In the genomic region with DNA sequence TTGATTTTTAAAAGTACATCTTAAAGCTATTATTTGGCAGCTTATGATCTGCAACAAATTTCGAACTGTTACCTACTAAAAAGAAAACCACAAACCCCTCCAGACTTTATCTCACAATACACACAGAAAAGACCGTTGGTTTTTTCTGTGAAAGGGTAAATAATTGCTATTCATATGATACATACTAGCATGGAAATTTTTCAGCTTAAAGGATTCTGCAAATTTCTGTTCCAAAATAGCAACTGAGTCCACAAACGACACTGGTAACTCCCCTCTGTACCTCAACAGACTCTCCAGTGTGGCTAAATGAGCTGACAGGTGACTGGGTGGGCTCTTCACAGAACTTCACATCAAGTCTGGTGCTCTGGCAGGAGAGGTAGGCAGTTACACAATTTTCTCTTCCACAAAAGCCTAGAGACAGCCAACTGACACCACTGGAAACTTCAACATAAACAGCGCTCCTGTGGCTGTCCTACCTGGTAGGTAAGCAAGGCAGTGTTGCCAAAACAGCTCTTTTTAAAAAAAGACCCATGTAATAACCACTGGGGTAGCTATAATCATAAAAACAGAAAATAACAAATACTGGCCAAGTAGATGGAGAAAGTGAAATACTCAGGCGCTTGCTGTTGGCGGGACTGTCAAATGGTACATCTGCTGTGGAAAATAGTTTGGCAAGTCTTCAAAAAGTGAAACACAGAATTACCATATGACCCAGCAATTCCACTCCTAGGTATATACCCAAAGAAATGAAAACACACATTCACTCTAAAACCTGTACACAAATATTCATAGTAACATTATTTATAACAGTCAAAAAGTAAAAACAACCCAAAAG, we compare ENCODE assay signal across 10 cellular contexts. TPM values are rescaled to one million over a fixed set of nuclear protein-coding genes. Genes with fewer than 3 reads are reported as not detected.
DNase-seq lines count a peak whose midpoint lies in the region; TF ChIP-seq lines count a peak whose summit lies in the region.
"Had no signal": no experiment of that assay in that cellular context is flagged by ENCODE, and none has a peak within 500 bp of the region (broad histone marks: within the 10 kb centered on the region; RNA-seq: fewer than 3 reads in every experiment).

No MANE protein-coding gene starts in this region.

- peak overlapping the region; percentile 63 for H3K4me3 Mint-ChIP-seq in T-helper 2 cell treated with Interferon-gamma antibody and Interleukin-4, amounts not matched to agents 5 μg/mL and 100 μg/mL, for 36 hours
- no peak overlapping the region for H3K4me3 Mint-ChIP-seq in progenitor cell of endocrine pancreas (ENCODE audit: low read depth)

- H3K27me3 ChIP-seq in BLaER1: no peaks in the 10 kb centered on the region

- peaks cover 25% of the 10 kb centered on the region; the same call in 1 of the 2 replicates for H3K36me3 ChIP-seq in BLaER1

- no peaks in the 10 kb centered on the region for H3K27me3 Mint-ChIP-seq in T-helper 2 cell treated with Interferon-gamma antibody and Interleukin-4, amounts not matched to agents 5 μg/mL and 100 μg/mL, for 36 hours (ENCODE audit: low read depth)
- no peaks in the 10 kb centered on the region for H3K27me3 Mint-ChIP-seq in progenitor cell of endocrine pancreas

- H3K4me1 Mint-ChIP-seq in T-helper 2 cell treated with Interferon-gamma antibody and Interleukin-4, amounts not matched to agents 5 μg/mL and 100 μg/mL, for 36 hours (ENCODE audit: low read depth): peaks cover 81% of the 10 kb centered on the region
- H3K4me1 Mint-ChIP-seq in progenitor cell of endocrine pancreas (ENCODE audit: low read depth): peaks cover 5% of the 10 kb centered on the region

- intact Hi-C loops in posterior vena cava (cut with DNase I): no loop called here

- H3K9me3 ChIP-seq in BLaER1: peaks cover 21% of the 10 kb centered on the region; the same call in 1 of the 2 replicates

- peaks cover 90% of the 10 kb centered on the region for H3K4me1 ChIP-seq in BLaER1

- POLR2A ChIA-PET in RWPE1 (lab: Yijun Ruan, JAX; ENCODE audit: low non-redundant PET): no interaction called here

- peaks cover 60% of the 10 kb centered on the region for H4K20me1 ChIP-seq in BLaER1

- H3K4me3 ChIP-seq in BLaER1 (no peak overlapping the region; the same call in 1 of the 2 replicates), GM08714 (ENCODE audit: low read length) (peak overlapping the region; percentile 18; the same call in 1 of the 2 replicates)
- H3K4me3 ChIP-seq: skin epidermis had no signal

- no peak for DNase-seq in T-helper 2 cell treated with Interferon-gamma antibody and Interleukin-4, amounts not matched to agents 5 μg/mL and 100 μg/mL, for 36 hours (ENCODE audit: low spot score)
- DNase-seq in fibroblast of the conjunctiva (ENCODE audit: low read depth): peak; percentile 43
- DNase-seq in foreskin melanocyte: no peak
- DNase-seq in RWPE1 (ENCODE audit: low spot score): no peak
- DNase-seq in progenitor cell of endocrine pancreas (ENCODE audit: low spot score, unreplicated experiment): no peak
- no peak for DNase-seq in posterior vena cava (ENCODE audit: low spot score)
- DNase-seq: NCI-H2029 treated with DMSO at 0.1 percent for 48 hours had no signal

- CTCF ChIA-PET in RWPE1 (lab: Yijun Ruan, JAX): interaction anchor here (0.6 kb wide), 1 partner anchor 8 kb away, joined by 3 read pairs; no protein-coding TSS in a partner anchor

- H3K36me3 Mint-ChIP-seq in T-helper 2 cell treated with Interferon-gamma antibody and Interleukin-4, amounts not matched to agents 5 μg/mL and 100 μg/mL, for 36 hours (ENCODE audit: low read depth): peaks cover 9% of the 10 kb centered on the region
- H3K36me3 Mint-ChIP-seq in progenitor cell of endocrine pancreas (ENCODE audit: insufficient read depth): peaks cover 3% of the 10 kb centered on the region

- H3K27ac Mint-ChIP-seq in T-helper 2 cell treated with Interferon-gamma antibody and Interleukin-4, amounts not matched to agents 5 μg/mL and 100 μg/mL, for 36 hours: peak overlapping the region; percentile 69
- no peak overlapping the region for H3K27ac Mint-ChIP-seq in progenitor cell of endocrine pancreas

- H3K9ac ChIP-seq in BLaER1: peak overlapping the region; percentile 51

- TF ChIP-seq CTCF in RWPE1 (conservative IDR thresholded peaks at IDR 0.05; ENCODE audit: low read depth) (no peak), progenitor cell of endocrine pancreas (IDR thresholded peaks at IDR 0.05; ENCODE audit: unreplicated experiment) (no peak)

- peak overlapping the region; percentile 76 for H3K4me2 ChIP-seq in BLaER1

- H3K27ac ChIP-seq in BLaER1 (peak overlapping the region; percentile 60), RWPE1 (no peak overlapping the region)

- no peaks in the 10 kb centered on the region for H3K9me3 Mint-ChIP-seq in T-helper 2 cell treated with Interferon-gamma antibody and Interleukin-4, amounts not matched to agents 5 μg/mL and 100 μg/mL, for 36 hours
- peaks cover 4% of the 10 kb centered on the region for H3K9me3 Mint-ChIP-seq in progenitor cell of endocrine pancreas (ENCODE audit: low read depth)

RNA-seq across cellular contexts. Expression of gene ELOVL5, which starts 37.8 kb away (rescaled TPM):
- 67.1 and 74.4 TPM in 2 replicates for total RNA-seq in progenitor cell of endocrine pancreas
- 10 to 100 TPM; 52.2 to 54.0 TPM for total RNA-seq in posterior vena cava
